ENCODE assay signal across 9 cellular contexts in genomic region chr1:192732787-192733186, GRCh38.
DNase-seq lines count a peak whose midpoint lies in the region; ATAC-seq and TF ChIP-seq lines count a peak whose summit lies in the region.
"Had no signal": no experiment of that assay in that cellular context is flagged by ENCODE, and none has a peak within 500 bp of the region (broad histone marks: within the 10 kb centered on the region; RNA-seq: fewer than 3 reads in every experiment).

No MANE protein-coding gene starts in this region.

- no peaks in the 10 kb centered on the region for H3K27me3 Mint-ChIP-seq in CD4-positive, alpha-beta T cell

- H4K20me1 ChIP-seq in Karpas-422 (ENCODE audit: insufficient read depth, low read depth, low read length) (no peaks in the 10 kb centered on the region), mammary epithelial cell (ENCODE audit: insufficient read depth, low read length) (no peaks in the 10 kb centered on the region)

- no peaks in the 10 kb centered on the region for H3K27me3 ChIP-seq in CD4-positive, alpha-beta T cell (ENCODE audit: control insufficient read depth, insufficient read depth, low read length)
- no peaks in the 10 kb centered on the region for H3K27me3 ChIP-seq in Karpas-422 (ENCODE audit: low read length)
- no peaks in the 10 kb centered on the region for H3K27me3 ChIP-seq in mammary epithelial cell (ENCODE audit: insufficient read depth, low read length)

- H3K4me3 Mint-ChIP-seq in CD4-positive, alpha-beta T cell = no peak overlapping the region

- H3K36me3 ChIP-seq in Karpas-422 (ENCODE audit: insufficient read depth, low read length) = no peaks in the 10 kb centered on the region
- no peaks in the 10 kb centered on the region for H3K36me3 ChIP-seq in mammary epithelial cell (ENCODE audit: insufficient read depth, low read length)

- no peaks in the 10 kb centered on the region for H3K4me1 Mint-ChIP-seq in CD4-positive, alpha-beta T cell (ENCODE audit: low read depth)

- ATAC-seq in CD4-positive, alpha-beta T cell (ENCODE audit: poor library complexity) = peak; percentile 59
- peak; percentile 69 for ATAC-seq in GM19043 (IDR thresholded peaks at IDR 0.05; ENCODE audit: low read depth, unreplicated experiment)

- H3K4me2 ChIP-seq in Karpas-422 (ENCODE audit: low read depth, low read length, poor library complexity, severe bottlenecking) = no peak overlapping the region
- H3K4me2 ChIP-seq in mammary epithelial cell (ENCODE audit: insufficient read depth, low read depth, low read length) = no peak overlapping the region

- H3K36me3 Mint-ChIP-seq in CD4-positive, alpha-beta T cell (ENCODE audit: low read depth) = no peaks in the 10 kb centered on the region

- no TSS peak for BruUV-seq in mammary epithelial cell (replicated peaks; lab: Mats Ljungman, UMichigan)

- no peaks in the 10 kb centered on the region for H3K9me3 ChIP-seq in CD4-positive, alpha-beta T cell (ENCODE audit: control insufficient read depth, low read length)
- H3K9me3 ChIP-seq in Karpas-422 (ENCODE audit: low read length) (no peaks in the 10 kb centered on the region), mammary epithelial cell (replicated peaks; ENCODE audit: insufficient read depth, low read length) (no peaks in the 10 kb centered on the region)

- POLR2A ChIA-PET in CD4-positive, alpha-beta T cell (lab: Charles Lee) = no interaction called here

- no peaks in the 10 kb centered on the region for H3K4me1 ChIP-seq in Karpas-422 (ENCODE audit: low read length)
- H3K4me1 ChIP-seq in mammary epithelial cell (ENCODE audit: insufficient read depth, low read length) = no peaks in the 10 kb centered on the region

- 93% methylated on average over 2 of the region's 2 CpGs for WGBS in mammary epithelial cell (ENCODE audit: low coverage, missing lambda C conversion rate)

- H3K27ac Mint-ChIP-seq in CD4-positive, alpha-beta T cell = no peak overlapping the region

- H2AFZ ChIP-seq in Karpas-422 (ENCODE audit: low read length) (peak overlapping the region; percentile 86), mammary epithelial cell (ENCODE audit: low read depth, low read length) (peak overlapping the region; percentile 80)

- H3K27ac ChIP-seq in CD4-positive, alpha-beta T cell (ENCODE audit: low read depth, low read length) = no peak overlapping the region
- H3K27ac ChIP-seq in Karpas-422 (ENCODE audit: low read length) (no peak overlapping the region), mammary epithelial cell (ENCODE audit: insufficient read depth, low read depth, low read length) (no peak overlapping the region)
- H3K27ac ChIP-seq: VCaP had no signal

- H3K9me3 Mint-ChIP-seq in CD4-positive, alpha-beta T cell = no peaks in the 10 kb centered on the region

- in situ Hi-C loops in mammary epithelial cell (cut with MboI; ENCODE audit: low sequenced_read_pairs in 2 of 2) = no loop called here

- DNase-seq in CD4-positive, alpha-beta T cell = no peak
- peak; percentile 76 for DNase-seq in Karpas-422
- no peak for DNase-seq in mammary epithelial cell
- DNase-seq in NCI-H526 (lab: John Stamatoyannopoulos, UW) = no peak
- DNase-seq in cardiac septum (ENCODE audit: low spot score) = no peak
- DNase-seq in activated CD4-positive, alpha-beta T cell treated with anti-CD3 and anti-CD28 coated beads, Interleukin-2, amount 50 U/mL, for 4 hours = no peak
- DNase-seq in NCI-H510A (lab: John Stamatoyannopoulos, UW) = no peak

- H3K9me2 ChIP-seq in Karpas-422 (replicated peaks; ENCODE audit: insufficient read depth, low read length) = no peaks in the 10 kb centered on the region; the same call in 1 of the 2 replicates

- H3K4me3 ChIP-seq in Karpas-422 (ENCODE audit: low read length) (no peak overlapping the region), mammary epithelial cell (replicated peaks in 1 of 3; ENCODE audit: insufficient read depth in 1 of 3, low read depth in 2 of 3, low read length in 3 of 3) (no peak overlapping the region)

- dilution Hi-C loops in mammary epithelial cell (cut with HindIII; ENCODE audit: low sequenced_read_pairs) = no loop called here

- H3K9ac ChIP-seq in Karpas-422 (ENCODE audit: low read length) = no peak overlapping the region
- H3K9ac ChIP-seq in mammary epithelial cell (ENCODE audit: insufficient read depth, low read length) = no peak overlapping the region

- intact Hi-C loops in CD4-positive, alpha-beta T cell (cut with DNase I, micrococcal nuclease) = no loop called here
- intact Hi-C loops in mammary epithelial cell (cut with micrococcal nuclease) (no loop called here), cardiac septum (cut with DNase I) (no loop called here)

- no peaks in the 10 kb centered on the region for H3K79me2 ChIP-seq in Karpas-422 (ENCODE audit: low read length)
- no peaks in the 10 kb centered on the region for H3K79me2 ChIP-seq in mammary epithelial cell (ENCODE audit: insufficient read depth, low read length)

- no peak for TF ChIP-seq CTCF in CD4-positive, alpha-beta T cell (IDR thresholded peaks at IDR 0.05)
- peak in 1 of 2 donors; percentile 33 for TF ChIP-seq CTCF in mammary epithelial cell (conservative IDR thresholded peaks at IDR 0.05 in 1 of 2, IDR thresholded peaks at IDR 0.05 in 1 of 2; ENCODE audit: extremely low read depth in 1 of 2, insufficient read depth in 1 of 2, low read depth in 1 of 2, low read length in 2 of 2)

- CTCF ChIA-PET in CD4-positive, alpha-beta T cell (lab: Charles Lee) = interaction anchor here (0.9 to 1.0 kb wide), 2 partner anchors 14 to 20 kb away, joined by 3 read pairs; no protein-coding TSS in a partner anchor
- CTCF ChIA-PET in mammary epithelial cell (lab: Charles Lee; ENCODE audit: low non-redundant PET) = no interaction called here
